Comparison of ENCODE assay signal across 8 cellular contexts in genomic region chr19:38142176-38143035, GRCh38.
DNase-seq lines count a peak whose midpoint lies in the region; ATAC-seq and TF ChIP-seq lines count a peak whose summit lies in the region.

No MANE protein-coding gene starts in this region.

- H3K9me3 Mint-ChIP-seq in endothelial cell (ENCODE audit: unreplicated experiment), result no peaks in the 10 kb centered on the region
- no peaks in the 10 kb centered on the region for H3K9me3 Mint-ChIP-seq in mesothelial cell of epicardium
- H3K9me3 Mint-ChIP-seq in stimulated activated naive CD8-positive, alpha-beta T cell treated with anti-CD3 and anti-CD28 coated beads, Interleukin-15, amount 100 ng/mL, for 72 hours, result no peaks in the 10 kb centered on the region

- peak; percentile 72 for DNase-seq in activated effector memory CD4-positive, alpha-beta T cell treated with anti-CD3 and anti-CD28 coated beads, Interleukin-2, amount 50 U/mL, for 16 hours
- no peak for DNase-seq in activated effector memory CD4-positive, alpha-beta T cell treated with Interleukin-2 at 50 U/mL for 16 hours
- DNase-seq in NCI-H2196 treated with DMSO at 0.1 percent for 48 hours (lab: John Stamatoyannopoulos, UW; ENCODE audit: unreplicated experiment) (peak; percentile 48), endothelial cell (ENCODE audit: low spot score) (peak; percentile 72), mesothelial cell of epicardium (ENCODE audit: low spot score in 2 of 2, unreplicated experiment in 2 of 2) (peak in 1 of 2 experiments; percentile 64), NCI-H1048 (lab: John Stamatoyannopoulos, UW) (no peak)
- peak; percentile 29 for DNase-seq in activated CD4-positive, alpha-beta T cell treated with anti-CD3 and anti-CD28 coated beads, Interleukin-2, amount 50 U/mL, for 1 hour
- DNase-seq in stimulated activated naive CD8-positive, alpha-beta T cell treated with anti-CD3 and anti-CD28 coated beads, Interleukin-15, amount 100 ng/mL, for 72 hours, result peak; percentile 30 to 48

- TF ChIP-seq CTCF in endothelial cell (IDR thresholded peaks at IDR 0.05; ENCODE audit: unreplicated experiment) (peak; percentile 60), mesothelial cell of epicardium (IDR thresholded peaks at IDR 0.05; ENCODE audit: unreplicated experiment) (peak; percentile 62)

- H3K4me3 Mint-ChIP-seq in endothelial cell (ENCODE audit: unreplicated experiment) (peak overlapping the region; percentile 25), mesothelial cell of epicardium (no peak overlapping the region)
- H3K4me3 Mint-ChIP-seq in stimulated activated naive CD8-positive, alpha-beta T cell treated with anti-CD3 and anti-CD28 coated beads, Interleukin-15, amount 100 ng/mL, for 72 hours, result no peak overlapping the region

- peaks cover 3% of the 10 kb centered on the region for H3K4me1 Mint-ChIP-seq in endothelial cell (ENCODE audit: unreplicated experiment)
- H3K4me1 Mint-ChIP-seq in mesothelial cell of epicardium, result no peaks in the 10 kb centered on the region
- peaks cover 26% of the 10 kb centered on the region for H3K4me1 Mint-ChIP-seq in stimulated activated naive CD8-positive, alpha-beta T cell treated with anti-CD3 and anti-CD28 coated beads, Interleukin-15, amount 100 ng/mL, for 72 hours

- peak; percentile 69 for ATAC-seq in stimulated activated naive CD8-positive, alpha-beta T cell treated with anti-CD3 and anti-CD28 coated beads, Interleukin-15, amount 100 ng/mL, for 72 hours

- H3K36me3 Mint-ChIP-seq in endothelial cell (ENCODE audit: low read depth, unreplicated experiment), result peaks cover 27% of the 10 kb centered on the region
- peaks cover 17% of the 10 kb centered on the region for H3K36me3 Mint-ChIP-seq in mesothelial cell of epicardium

- peaks cover 1% of the 10 kb centered on the region for H3K27me3 Mint-ChIP-seq in endothelial cell (ENCODE audit: unreplicated experiment)
- no peaks in the 10 kb centered on the region for H3K27me3 Mint-ChIP-seq in mesothelial cell of epicardium (ENCODE audit: low read depth)
- H3K27me3 Mint-ChIP-seq in stimulated activated naive CD8-positive, alpha-beta T cell treated with anti-CD3 and anti-CD28 coated beads, Interleukin-15, amount 100 ng/mL, for 72 hours, result no peaks in the 10 kb centered on the region

- H3K27ac Mint-ChIP-seq in endothelial cell (ENCODE audit: unreplicated experiment) (no peak overlapping the region), mesothelial cell of epicardium (no peak overlapping the region)
- H3K27ac Mint-ChIP-seq in stimulated activated naive CD8-positive, alpha-beta T cell treated with anti-CD3 and anti-CD28 coated beads, Interleukin-15, amount 100 ng/mL, for 72 hours, result no peak overlapping the region

Comparison
In these comparisons a context has a peak if more than half of its experiments do, and no peak if none do; other contexts are left out.
1. DNase-seq: peak in activated effector memory CD4-positive, alpha-beta T cell treated with anti-CD3 and anti-CD28 coated beads, Interleukin-2, amount 50 U/mL, for 16 hours (single experiment), NCI-H2196 treated with DMSO at 0.1 percent for 48 hours (single experiment), activated CD4-positive, alpha-beta T cell treated with anti-CD3 and anti-CD28 coated beads, Interleukin-2, amount 50 U/mL, for 1 hour (single experiment), endothelial cell (single experiment) and stimulated activated naive CD8-positive, alpha-beta T cell treated with anti-CD3 and anti-CD28 coated beads, Interleukin-15, amount 100 ng/mL, for 72 hours (2 of 2); none in activated effector memory CD4-positive, alpha-beta T cell treated with Interleukin-2 at 50 U/mL for 16 hours (single experiment) and NCI-H1048 (single experiment).